In the genomic region with DNA sequence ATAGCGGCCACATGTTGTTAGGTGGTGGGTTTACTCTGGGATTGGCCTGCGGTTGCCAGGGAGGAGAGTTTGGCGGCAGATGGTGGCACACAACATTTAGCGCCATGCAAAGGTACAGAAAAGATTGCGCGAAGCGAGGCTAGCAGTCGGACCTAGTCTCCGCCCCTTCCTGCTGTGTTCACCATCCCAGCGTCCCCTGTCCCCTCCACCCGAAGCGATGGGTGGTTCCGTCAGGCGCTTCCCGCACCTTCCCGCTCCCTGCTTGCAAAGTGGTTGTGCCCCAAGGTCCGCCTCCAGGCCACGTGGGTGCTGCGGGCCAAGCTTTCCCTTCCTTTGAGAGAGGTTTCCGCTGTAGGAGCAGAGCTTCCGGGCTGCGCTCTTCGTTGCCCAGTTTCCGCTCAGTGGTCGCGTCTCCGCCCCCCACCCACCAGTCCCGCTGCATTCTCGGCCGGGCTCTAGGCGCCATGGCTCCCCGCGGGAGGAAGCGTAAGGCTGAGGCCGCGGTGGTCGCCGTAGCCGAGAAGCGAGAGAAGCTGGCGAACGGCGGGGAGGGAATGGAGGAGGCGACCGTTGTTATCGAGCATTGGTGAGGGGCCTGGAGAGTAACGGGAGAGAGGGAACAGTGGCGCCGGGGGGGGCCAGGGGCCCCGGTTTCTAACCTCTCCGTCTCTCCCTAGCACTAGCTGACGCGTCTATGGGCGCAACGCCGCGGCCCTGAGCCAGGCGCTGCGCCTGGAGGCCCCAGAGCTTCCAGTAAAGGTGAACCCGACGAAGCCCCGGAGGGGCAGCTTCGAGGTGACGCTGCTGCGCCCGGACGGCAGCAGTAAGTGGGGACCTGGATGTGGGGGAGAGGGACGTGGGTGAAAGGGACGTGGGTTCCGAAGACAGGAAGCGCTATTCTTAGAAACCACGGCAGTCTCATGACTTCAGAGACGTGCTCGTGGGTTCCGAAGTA, we compare ENCODE assay signal across 1 cellular context.
TF ChIP-seq lines count a peak whose summit lies in the region.

A gene with protein sequence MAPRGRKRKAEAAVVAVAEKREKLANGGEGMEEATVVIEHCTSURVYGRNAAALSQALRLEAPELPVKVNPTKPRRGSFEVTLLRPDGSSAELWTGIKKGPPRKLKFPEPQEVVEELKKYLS (plus strand): TSS at position 360 of the 955 bp plus-strand sequence. CDS start 105 bp downstream, at position 465.

TF ChIP-seq in K562, 482 proteins besides CTCF, POLR2A, EP300 and RAD21 (continued from another document and continues in another):
- TF ChIP-seq HNRNPUL1 (IDR thresholded peaks at IDR 0.05; ENCODE audit: low read length) (no peak), CREB1 (IDR thresholded peaks at IDR 0.05) (peak; percentile 64; the same call in 1 of the 2 replicates), CREB1 (CRISPR knock-in tag; IDR thresholded peaks at IDR 0.05) (peak; percentile 74; the same call in 1 of the 2 replicates), ETS2 (tag; IDR thresholded peaks at IDR 0.05; ENCODE audit: borderline replicate concordance, poor library complexity, severe bottlenecking) (no peak), ZNF217 (CRISPR knock-in tag; IDR thresholded peaks at IDR 0.05) (no peak), RBM34 (IDR thresholded peaks at IDR 0.05; ENCODE audit: borderline replicate concordance, insufficient read depth, low read length) (no peak), ZNF707 (CRISPR knock-in tag; conservative IDR thresholded peaks at IDR 0.05) (no peak), ZFX (CRISPR knock-in tag; IDR thresholded peaks at IDR 0.05) (peak; percentile 78), RBM14 (IDR thresholded peaks at IDR 0.05; ENCODE audit: borderline replicate concordance, insufficient read depth, low read depth, low read length) (no peak), ZNF766 (CRISPR knock-in tag; conservative IDR thresholded peaks at IDR 0.05) (peak; percentile 83), KDM2B (CRISPR knock-in tag; IDR thresholded peaks at IDR 0.05) (no peak), TRIM28 (IDR thresholded peaks at IDR 0.05) (peak; percentile 91), BACH1 (tag; IDR thresholded peaks at IDR 0.05) (no peak), ZNF589 (CRISPR knock-in tag; IDR thresholded peaks at IDR 0.05; ENCODE audit: low read depth) (no peak; the same call in 1 of the 2 replicates), ZBED1 (IDR thresholded peaks at IDR 0.05) (0 out of 2 replicates have a peak, but pooled peaks have one; percentile 76), L3MBTL2 (IDR thresholded peaks at IDR 0.05) (peak; percentile 83), PHB (CRISPR knock-in tag; IDR thresholded peaks at IDR 0.05) (no peak), DDX20 (tag; IDR thresholded peaks at IDR 0.05; ENCODE audit: low read depth) (no peak), MBD2 (IDR thresholded peaks at IDR 0.05; ENCODE audit: borderline replicate concordance, low read depth) (peak; percentile 94), MAFG (tag; conservative IDR thresholded peaks at IDR 0.05) (no peak)
- TF ChIP-seq, protein P1, sequence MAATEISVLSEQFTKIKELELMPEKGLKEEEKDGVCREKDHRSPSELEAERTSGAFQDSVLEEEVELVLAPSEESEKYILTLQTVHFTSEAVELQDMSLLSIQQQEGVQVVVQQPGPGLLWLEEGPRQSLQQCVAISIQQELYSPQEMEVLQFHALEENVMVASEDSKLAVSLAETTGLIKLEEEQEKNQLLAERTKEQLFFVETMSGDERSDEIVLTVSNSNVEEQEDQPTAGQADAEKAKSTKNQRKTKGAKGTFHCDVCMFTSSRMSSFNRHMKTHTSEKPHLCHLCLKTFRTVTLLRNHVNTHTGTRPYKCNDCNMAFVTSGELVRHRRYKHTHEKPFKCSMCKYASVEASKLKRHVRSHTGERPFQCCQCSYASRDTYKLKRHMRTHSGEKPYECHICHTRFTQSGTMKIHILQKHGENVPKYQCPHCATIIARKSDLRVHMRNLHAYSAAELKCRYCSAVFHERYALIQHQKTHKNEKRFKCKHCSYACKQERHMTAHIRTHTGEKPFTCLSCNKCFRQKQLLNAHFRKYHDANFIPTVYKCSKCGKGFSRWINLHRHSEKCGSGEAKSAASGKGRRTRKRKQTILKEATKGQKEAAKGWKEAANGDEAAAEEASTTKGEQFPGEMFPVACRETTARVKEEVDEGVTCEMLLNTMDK (IDR thresholded peaks at IDR 0.05; ENCODE audit: borderline replicate concordance, insufficient read depth, low read depth, low read length, poor library complexity, severe bottlenecking) = no peak
- TF ChIP-seq, protein P2, sequence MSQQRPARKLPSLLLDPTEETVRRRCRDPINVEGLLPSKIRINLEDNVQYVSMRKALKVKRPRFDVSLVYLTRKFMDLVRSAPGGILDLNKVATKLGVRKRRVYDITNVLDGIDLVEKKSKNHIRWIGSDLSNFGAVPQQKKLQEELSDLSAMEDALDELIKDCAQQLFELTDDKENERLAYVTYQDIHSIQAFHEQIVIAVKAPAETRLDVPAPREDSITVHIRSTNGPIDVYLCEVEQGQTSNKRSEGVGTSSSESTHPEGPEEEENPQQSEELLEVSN (IDR thresholded peaks at IDR 0.05; ENCODE audit: borderline replicate concordance in 1 of 2, extremely low read depth in 1 of 2, insufficient read depth in 1 of 2, insufficient read length in 1 of 2, low read depth in 1 of 2, low read length in 1 of 2, poor library complexity in 1 of 2, severe bottlenecking in 1 of 2) = peak; percentile 92 to 94
- TF ChIP-seq, protein P3, sequence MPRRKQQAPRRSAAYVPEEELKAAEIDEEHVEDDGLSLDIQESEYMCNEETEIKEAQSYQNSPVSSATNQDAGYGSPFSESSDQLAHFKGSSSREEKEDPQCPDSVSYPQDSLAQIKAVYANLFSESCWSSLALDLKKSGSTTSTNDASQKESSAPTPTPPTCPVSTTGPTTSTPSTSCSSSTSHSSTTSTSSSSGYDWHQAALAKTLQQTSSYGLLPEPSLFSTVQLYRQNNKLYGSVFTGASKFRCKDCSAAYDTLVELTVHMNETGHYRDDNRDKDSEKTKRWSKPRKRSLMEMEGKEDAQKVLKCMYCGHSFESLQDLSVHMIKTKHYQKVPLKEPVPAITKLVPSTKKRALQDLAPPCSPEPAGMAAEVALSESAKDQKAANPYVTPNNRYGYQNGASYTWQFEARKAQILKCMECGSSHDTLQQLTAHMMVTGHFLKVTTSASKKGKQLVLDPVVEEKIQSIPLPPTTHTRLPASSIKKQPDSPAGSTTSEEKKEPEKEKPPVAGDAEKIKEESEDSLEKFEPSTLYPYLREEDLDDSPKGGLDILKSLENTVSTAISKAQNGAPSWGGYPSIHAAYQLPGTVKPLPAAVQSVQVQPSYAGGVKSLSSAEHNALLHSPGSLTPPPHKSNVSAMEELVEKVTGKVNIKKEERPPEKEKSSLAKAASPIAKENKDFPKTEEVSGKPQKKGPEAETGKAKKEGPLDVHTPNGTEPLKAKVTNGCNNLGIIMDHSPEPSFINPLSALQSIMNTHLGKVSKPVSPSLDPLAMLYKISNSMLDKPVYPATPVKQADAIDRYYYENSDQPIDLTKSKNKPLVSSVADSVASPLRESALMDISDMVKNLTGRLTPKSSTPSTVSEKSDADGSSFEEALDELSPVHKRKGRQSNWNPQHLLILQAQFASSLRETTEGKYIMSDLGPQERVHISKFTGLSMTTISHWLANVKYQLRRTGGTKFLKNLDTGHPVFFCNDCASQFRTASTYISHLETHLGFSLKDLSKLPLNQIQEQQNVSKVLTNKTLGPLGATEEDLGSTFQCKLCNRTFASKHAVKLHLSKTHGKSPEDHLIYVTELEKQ (CRISPR knock-in tag; IDR thresholded peaks at IDR 0.05) = no peak
- TF ChIP-seq, protein P4, sequence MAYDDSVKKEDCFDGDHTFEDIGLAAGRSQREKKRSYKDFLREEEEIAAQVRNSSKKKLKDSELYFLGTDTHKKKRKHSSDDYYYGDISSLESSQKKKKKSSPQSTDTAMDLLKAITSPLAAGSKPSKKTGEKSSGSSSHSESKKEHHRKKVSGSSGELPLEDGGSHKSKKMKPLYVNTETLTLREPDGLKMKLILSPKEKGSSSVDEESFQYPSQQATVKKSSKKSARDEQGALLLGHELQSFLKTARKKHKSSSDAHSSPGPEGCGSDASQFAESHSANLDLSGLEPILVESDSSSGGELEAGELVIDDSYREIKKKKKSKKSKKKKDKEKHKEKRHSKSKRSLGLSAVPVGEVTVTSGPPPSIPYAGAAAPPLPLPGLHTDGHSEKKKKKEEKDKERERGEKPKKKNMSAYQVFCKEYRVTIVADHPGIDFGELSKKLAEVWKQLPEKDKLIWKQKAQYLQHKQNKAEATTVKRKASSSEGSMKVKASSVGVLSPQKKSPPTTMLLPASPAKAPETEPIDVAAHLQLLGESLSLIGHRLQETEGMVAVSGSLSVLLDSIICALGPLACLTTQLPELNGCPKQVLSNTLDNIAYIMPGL (CRISPR knock-in tag; IDR thresholded peaks at IDR 0.05) = peak; percentile 90
- TF ChIP-seq, protein P5, sequence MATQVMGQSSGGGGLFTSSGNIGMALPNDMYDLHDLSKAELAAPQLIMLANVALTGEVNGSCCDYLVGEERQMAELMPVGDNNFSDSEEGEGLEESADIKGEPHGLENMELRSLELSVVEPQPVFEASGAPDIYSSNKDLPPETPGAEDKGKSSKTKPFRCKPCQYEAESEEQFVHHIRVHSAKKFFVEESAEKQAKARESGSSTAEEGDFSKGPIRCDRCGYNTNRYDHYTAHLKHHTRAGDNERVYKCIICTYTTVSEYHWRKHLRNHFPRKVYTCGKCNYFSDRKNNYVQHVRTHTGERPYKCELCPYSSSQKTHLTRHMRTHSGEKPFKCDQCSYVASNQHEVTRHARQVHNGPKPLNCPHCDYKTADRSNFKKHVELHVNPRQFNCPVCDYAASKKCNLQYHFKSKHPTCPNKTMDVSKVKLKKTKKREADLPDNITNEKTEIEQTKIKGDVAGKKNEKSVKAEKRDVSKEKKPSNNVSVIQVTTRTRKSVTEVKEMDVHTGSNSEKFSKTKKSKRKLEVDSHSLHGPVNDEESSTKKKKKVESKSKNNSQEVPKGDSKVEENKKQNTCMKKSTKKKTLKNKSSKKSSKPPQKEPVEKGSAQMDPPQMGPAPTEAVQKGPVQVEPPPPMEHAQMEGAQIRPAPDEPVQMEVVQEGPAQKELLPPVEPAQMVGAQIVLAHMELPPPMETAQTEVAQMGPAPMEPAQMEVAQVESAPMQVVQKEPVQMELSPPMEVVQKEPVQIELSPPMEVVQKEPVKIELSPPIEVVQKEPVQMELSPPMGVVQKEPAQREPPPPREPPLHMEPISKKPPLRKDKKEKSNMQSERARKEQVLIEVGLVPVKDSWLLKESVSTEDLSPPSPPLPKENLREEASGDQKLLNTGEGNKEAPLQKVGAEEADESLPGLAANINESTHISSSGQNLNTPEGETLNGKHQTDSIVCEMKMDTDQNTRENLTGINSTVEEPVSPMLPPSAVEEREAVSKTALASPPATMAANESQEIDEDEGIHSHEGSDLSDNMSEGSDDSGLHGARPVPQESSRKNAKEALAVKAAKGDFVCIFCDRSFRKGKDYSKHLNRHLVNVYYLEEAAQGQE (CRISPR knock-in tag; IDR thresholded peaks at IDR 0.05; ENCODE audit: low read depth) = no peak
- TF ChIP-seq, protein P6, sequence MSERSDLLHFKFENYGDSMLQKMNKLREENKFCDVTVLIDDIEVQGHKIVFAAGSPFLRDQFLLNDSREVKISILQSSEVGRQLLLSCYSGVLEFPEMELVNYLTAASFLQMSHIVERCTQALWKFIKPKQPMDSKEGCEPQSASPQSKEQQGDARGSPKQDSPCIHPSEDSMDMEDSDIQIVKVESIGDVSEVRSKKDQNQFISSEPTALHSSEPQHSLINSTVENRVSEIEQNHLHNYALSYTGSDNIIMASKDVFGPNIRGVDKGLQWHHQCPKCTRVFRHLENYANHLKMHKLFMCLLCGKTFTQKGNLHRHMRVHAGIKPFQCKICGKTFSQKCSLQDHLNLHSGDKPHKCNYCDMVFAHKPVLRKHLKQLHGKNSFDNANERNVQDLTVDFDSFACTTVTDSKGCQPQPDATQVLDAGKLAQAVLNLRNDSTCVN (CRISPR knock-in tag; IDR thresholded peaks at IDR 0.05) = no peak; the same call in 1 of the 2 replicates
- TF ChIP-seq, protein P7, sequence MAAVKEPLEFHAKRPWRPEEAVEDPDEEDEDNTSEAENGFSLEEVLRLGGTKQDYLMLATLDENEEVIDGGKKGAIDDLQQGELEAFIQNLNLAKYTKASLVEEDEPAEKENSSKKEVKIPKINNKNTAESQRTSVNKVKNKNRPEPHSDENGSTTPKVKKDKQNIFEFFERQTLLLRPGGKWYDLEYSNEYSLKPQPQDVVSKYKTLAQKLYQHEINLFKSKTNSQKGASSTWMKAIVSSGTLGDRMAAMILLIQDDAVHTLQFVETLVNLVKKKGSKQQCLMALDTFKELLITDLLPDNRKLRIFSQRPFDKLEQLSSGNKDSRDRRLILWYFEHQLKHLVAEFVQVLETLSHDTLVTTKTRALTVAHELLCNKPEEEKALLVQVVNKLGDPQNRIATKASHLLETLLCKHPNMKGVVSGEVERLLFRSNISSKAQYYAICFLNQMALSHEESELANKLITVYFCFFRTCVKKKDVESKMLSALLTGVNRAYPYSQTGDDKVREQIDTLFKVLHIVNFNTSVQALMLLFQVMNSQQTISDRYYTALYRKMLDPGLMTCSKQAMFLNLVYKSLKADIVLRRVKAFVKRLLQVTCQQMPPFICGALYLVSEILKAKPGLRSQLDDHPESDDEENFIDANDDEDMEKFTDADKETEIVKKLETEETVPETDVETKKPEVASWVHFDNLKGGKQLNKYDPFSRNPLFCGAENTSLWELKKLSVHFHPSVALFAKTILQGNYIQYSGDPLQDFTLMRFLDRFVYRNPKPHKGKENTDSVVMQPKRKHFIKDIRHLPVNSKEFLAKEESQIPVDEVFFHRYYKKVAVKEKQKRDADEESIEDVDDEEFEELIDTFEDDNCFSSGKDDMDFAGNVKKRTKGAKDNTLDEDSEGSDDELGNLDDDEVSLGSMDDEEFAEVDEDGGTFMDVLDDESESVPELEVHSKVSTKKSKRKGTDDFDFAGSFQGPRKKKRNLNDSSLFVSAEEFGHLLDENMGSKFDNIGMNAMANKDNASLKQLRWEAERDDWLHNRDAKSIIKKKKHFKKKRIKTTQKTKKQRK (IDR thresholded peaks at IDR 0.05; ENCODE audit: borderline replicate concordance, low read depth, low read length) = no peak
